ENCODE assay signal across 29 cellular contexts in genomic region chr12:28219827-28220226, GRCh38.
"Had no signal": no experiment of that assay in that cellular context is flagged by ENCODE, and none has a peak within 500 bp of the region (broad histone marks: within the 10 kb centered on the region; RNA-seq: fewer than 3 reads in every experiment).

No MANE protein-coding gene starts in this region.

- ATAC-seq: stimulated activated effector memory CD8-positive, alpha-beta T cell treated with anti-CD3 and anti-CD28 coated beads, Interleukin-12 subunit alpha, Interleukin-12 subunit beta, amount 100 ng/mL, for 72 hours; stimulated activated memory B cell treated with anti-CD40 and anti-IgM and Interleukin-4, amounts not matched to agents 10 μg/mL and 1 μg/mL and 100 μg/mL, for 72 hours; stimulated activated naive B cell treated with anti-CD40 and anti-IgM and Interleukin-4, amounts not matched to agents 10 μg/mL and 1 μg/mL and 100 μg/mL, for 72 hours; stimulated activated naive CD8-positive, alpha-beta T cell treated with anti-CD3 and anti-CD28 coated beads, Interleukin-15, amount 100 ng/mL, for 72 hours; stimulated activated naive CD8-positive, alpha-beta T cell treated with anti-CD3 and anti-CD28 coated beads, Interleukin-15, Interleukin-2, amounts not matched to agents 100 U/mL and 50 U/mL, for 24 hours; upper lobe of right lung had no signal

- DNase-seq: stimulated activated CD4-positive, alpha-beta T cell treated with anti-CD3 and anti-CD28 coated beads, Interleukin-2, amount 100 ng/mL, for 48 hours; stimulated activated CD4-positive, alpha-beta T cell treated with anti-CD3 and anti-CD28 coated beads, Interleukin-4, amount 100 ng/mL, for 1 hour; stimulated activated CD4-positive, alpha-beta T cell treated with anti-CD3 and anti-CD28 coated beads, Interleukin-4, amount 100 ng/mL, for 24 hours; stimulated activated CD4-positive, alpha-beta T cell treated with anti-CD3 and anti-CD28 coated beads, Interleukin-4, amount 100 ng/mL, for 4 hours; stimulated activated CD8-positive, alpha-beta memory T cell treated with anti-CD3 and anti-CD28 coated beads, Interleukin-4, amount 100 ng/mL, for 48 hours; stimulated activated naive B cell treated with anti-CD40 and anti-IgM and Interleukin-4, amounts not matched to agents 10 μg/mL and 1 μg/mL and 100 μg/mL, for 72 hours; stimulated activated naive CD4-positive, alpha-beta T cell; stimulated activated naive CD4-positive, alpha-beta T cell treated with Interleukin-2 at 50 U/mL for 16 hours; stimulated activated naive CD8-positive, alpha-beta T cell treated with anti-CD3 and anti-CD28 coated beads, Interleukin-15, amount 100 ng/mL, for 72 hours; stimulated activated naive CD8-positive, alpha-beta T cell treated with anti-CD3 and anti-CD28 coated beads, Interleukin-15, Interleukin-2, amounts not matched to agents 100 U/mL and 50 U/mL, for 24 hours; stomach; substantia nigra; testis; thyroid gland; tibial artery; transverse colon; trophoblast cell; upper lobe of right lung; uterus had no signal

- H3K36me3 ChIP-seq: stomach, suprapubic skin, thoracic aorta, thyroid gland, tibial artery, tibial nerve, transverse colon, upper lobe of left lung, upper lobe of right lung, uterus, vagina had no signal

- H3K4me3 ChIP-seq: stomach, suprapubic skin, testis, thoracic aorta, thyroid gland, tibial artery, tibial nerve, transverse colon, upper lobe of left lung, upper lobe of right lung, uterus, vagina had no signal

- H3K4me3 Mint-ChIP-seq: stimulated activated effector memory CD8-positive, alpha-beta T cell treated with anti-CD3 and anti-CD28 coated beads, Interleukin-12 subunit alpha, Interleukin-12 subunit beta, amount 100 ng/mL, for 72 hours; stimulated activated memory B cell treated with anti-CD40 and anti-IgM and Interleukin-4, amounts not matched to agents 10 μg/mL and 1 μg/mL and 100 μg/mL, for 72 hours; stimulated activated naive B cell treated with anti-CD40 and anti-IgM and Interleukin-4, amounts not matched to agents 10 μg/mL and 1 μg/mL and 100 μg/mL, for 72 hours; stimulated activated naive CD8-positive, alpha-beta T cell treated with anti-CD3 and anti-CD28 coated beads, Interleukin-15, amount 100 ng/mL, for 72 hours; stimulated activated naive CD8-positive, alpha-beta T cell treated with anti-CD3 and anti-CD28 coated beads, Interleukin-15, Interleukin-2, amounts not matched to agents 100 ng/mL and 50 ng/mL, for 24 hours; type B pancreatic cell had no signal

- H3K4me1 ChIP-seq: suprapubic skin, testis, upper lobe of left lung, upper lobe of right lung, uterus had no signal

- H3K27ac ChIP-seq: stomach, suprapubic skin, testis, thoracic aorta, thyroid gland, tibial artery, tibial nerve, transverse colon, upper lobe of left lung, upper lobe of right lung, uterus, vagina had no signal

- H3K27me3 Mint-ChIP-seq: stimulated activated memory B cell treated with anti-CD40 and anti-IgM and Interleukin-4, amounts not matched to agents 10 μg/mL and 1 μg/mL and 100 μg/mL, for 72 hours; stimulated activated naive B cell treated with anti-CD40 and anti-IgM and Interleukin-4, amounts not matched to agents 10 μg/mL and 1 μg/mL and 100 μg/mL, for 72 hours; stimulated activated naive CD8-positive, alpha-beta T cell treated with anti-CD3 and anti-CD28 coated beads, Interleukin-15, amount 100 ng/mL, for 72 hours; type B pancreatic cell had no signal

- FAIRE-seq: urothelium cell line had no signal

- H3K27me3 ChIP-seq: stomach, suprapubic skin, testis, thyroid gland, tibial artery, tibial nerve, transverse colon, upper lobe of left lung, upper lobe of right lung, uterus, vagina had no signal

- H3K9me3 Mint-ChIP-seq: stimulated activated naive B cell treated with anti-CD40 and anti-IgM and Interleukin-4, amounts not matched to agents 10 μg/mL and 1 μg/mL and 100 μg/mL, for 72 hours; stimulated activated naive CD8-positive, alpha-beta T cell treated with anti-CD3 and anti-CD28 coated beads, Interleukin-15, amount 100 ng/mL, for 72 hours; stimulated activated naive CD8-positive, alpha-beta T cell treated with anti-CD3 and anti-CD28 coated beads, Interleukin-15, Interleukin-2, amounts not matched to agents 100 ng/mL and 50 ng/mL, for 24 hours had no signal

- H3K36me3 Mint-ChIP-seq: stimulated activated effector memory CD8-positive, alpha-beta T cell treated with anti-CD3 and anti-CD28 coated beads, Interleukin-12 subunit alpha, Interleukin-12 subunit beta, amount 100 ng/mL, for 72 hours had no signal

- H3K9me3 ChIP-seq: suprapubic skin, testis, thyroid gland, upper lobe of left lung, upper lobe of right lung had no signal

- H3K27ac Mint-ChIP-seq: stimulated activated effector memory CD8-positive, alpha-beta T cell treated with anti-CD3 and anti-CD28 coated beads, Interleukin-12 subunit alpha, Interleukin-12 subunit beta, amount 100 ng/mL, for 72 hours; stimulated activated memory B cell treated with anti-CD40 and anti-IgM and Interleukin-4, amounts not matched to agents 10 μg/mL and 1 μg/mL and 100 μg/mL, for 72 hours; stimulated activated naive B cell treated with anti-CD40 and anti-IgM and Interleukin-4, amounts not matched to agents 10 μg/mL and 1 μg/mL and 100 μg/mL, for 72 hours; stimulated activated naive CD8-positive, alpha-beta T cell treated with anti-CD3 and anti-CD28 coated beads, Interleukin-15, amount 100 ng/mL, for 72 hours; stimulated activated naive CD8-positive, alpha-beta T cell treated with anti-CD3 and anti-CD28 coated beads, Interleukin-15, Interleukin-2, amounts not matched to agents 100 ng/mL and 50 ng/mL, for 24 hours; type B pancreatic cell had no signal
